14 cellular contexts compared by ENCODE assay signal in the genomic region with DNA sequence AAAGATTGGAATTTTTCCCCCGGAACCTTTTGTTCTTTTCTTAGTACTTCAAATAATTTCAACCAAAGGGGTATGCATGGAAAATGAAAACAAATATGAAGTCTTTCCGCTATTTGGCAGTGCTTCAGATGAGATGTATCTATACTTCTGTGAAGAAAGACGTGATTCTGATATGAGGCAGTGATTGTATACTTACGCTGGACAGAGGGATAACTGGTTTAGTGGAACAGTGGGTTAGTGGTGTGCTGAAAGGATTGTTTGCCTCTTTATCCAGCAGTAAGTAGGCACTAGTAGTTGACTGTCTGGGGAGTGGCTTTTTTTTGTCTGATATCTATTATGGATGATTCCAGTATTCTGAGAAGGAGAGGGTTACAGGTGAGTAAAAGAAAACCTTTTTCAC.
A peak's percentile ranks its signal among the peaks of the same experiment; 100 is the strongest.
DNase-seq lines count a peak whose midpoint lies in the region; ATAC-seq and TF ChIP-seq lines count a peak whose summit lies in the region.
"Had no signal": no experiment of that assay in that cellular context is flagged by ENCODE, and none has a peak within 500 bp of the region (broad histone marks: within the 10 kb centered on the region; RNA-seq: fewer than 3 reads in every experiment).

No MANE protein-coding gene starts in this region.

- H3K4me2 ChIP-seq in Loucy (ENCODE audit: low read depth, low read length, poor library complexity, severe bottlenecking), result peak overlapping the region; percentile 79

- H3K27ac Mint-ChIP-seq in Caco-2 (ENCODE audit: unreplicated experiment), result peak overlapping the region; percentile 50
- peak overlapping the region; percentile 42 to 78 (median 76) for H3K27ac Mint-ChIP-seq in nephron
- no peak overlapping the region for H3K27ac Mint-ChIP-seq in activated T-helper 1 cell treated with anti-CD3 and anti-CD28 coated beads, Interleukin-12 subunit alpha, Interleukin-12 subunit beta, Interleukin-2, Interleukin-4 antibody, amounts not matched to agents 30 ng/mL and 10 ng/mL and 1 ng/mL, durations not matched to agents 14 hours and 24 hours and 36 hours
- H3K27ac Mint-ChIP-seq: stimulated activated naive CD8-positive, alpha-beta T cell treated with anti-CD3 and anti-CD28 coated beads, Interleukin-15, Interleukin-2, amounts not matched to agents 100 ng/mL and 50 ng/mL, for 24 hours had no signal

- H3K27me3 ChIP-seq in Caco-2 (replicated peaks; ENCODE audit: control insufficient read depth, insufficient read depth, low read length) (no peaks in the 10 kb centered on the region), Loucy (ENCODE audit: insufficient read depth, low read length, poor library complexity, severe bottlenecking) (no peaks in the 10 kb centered on the region), colonic mucosa (no peaks in the 10 kb centered on the region)

- peaks cover 32% of the 10 kb centered on the region for H3K4me1 ChIP-seq in Caco-2
- H3K4me1 ChIP-seq in Loucy (ENCODE audit: insufficient read depth, low read length, poor library complexity, severe bottlenecking), result peaks cover 36% of the 10 kb centered on the region
- peaks cover 10% of the 10 kb centered on the region for H3K4me1 ChIP-seq in colonic mucosa

- POLR2A ChIA-PET in Caco-2 (lab: Charles Lee), result no interaction called here

- H3K36me3 ChIP-seq in Caco-2 (ENCODE audit: control insufficient read depth, insufficient read depth, low read length), result no peaks in the 10 kb centered on the region
- H3K36me3 ChIP-seq in Loucy (ENCODE audit: insufficient read depth, low read length), result no peaks in the 10 kb centered on the region
- H3K36me3 ChIP-seq in colonic mucosa, result no peaks in the 10 kb centered on the region

- H3K9me3 ChIP-seq in Caco-2, result no peaks in the 10 kb centered on the region
- no peaks in the 10 kb centered on the region for H3K9me3 ChIP-seq in Loucy (ENCODE audit: insufficient read depth, low read depth, low read length)
- no peaks in the 10 kb centered on the region for H3K9me3 ChIP-seq in colonic mucosa

- H3K9ac ChIP-seq in Loucy (ENCODE audit: low read depth, low read length, poor library complexity, severe bottlenecking) (peak overlapping the region; percentile 46), colonic mucosa (ENCODE audit: low read depth in 2 of 2, low read length in 2 of 2) (no peak overlapping the region)

- DNase-seq in Caco-2 (no peak), colonic mucosa (no peak), cerebellar nuclear complex (lab: John Stamatoyannopoulos, UW) (no peak), HuH-7 (ENCODE audit: low spot score) (no peak)
- DNase-seq in activated T-helper 1 cell treated with anti-CD3 and anti-CD28 coated beads, Interleukin-12 subunit alpha, Interleukin-12 subunit beta, Interleukin-2, Interleukin-4 antibody, amounts not matched to agents 30 ng/mL and 10 ng/mL and 1 ng/mL, durations not matched to agents 14 hours and 24 hours and 36 hours (ENCODE audit: low spot score), result no peak
- DNase-seq: amniotic stem cell, DMS79 treated with DMSO at 0.1 percent for 48 hours, foreskin melanocyte, NCI-H1694 had no signal

- H3K27me3 Mint-ChIP-seq in Caco-2 (ENCODE audit: insufficient read depth, unreplicated experiment), result no peaks in the 10 kb centered on the region
- H3K27me3 Mint-ChIP-seq in nephron (ENCODE audit: low read depth), result no peaks in the 10 kb centered on the region
- no peaks in the 10 kb centered on the region for H3K27me3 Mint-ChIP-seq in activated T-helper 1 cell treated with anti-CD3 and anti-CD28 coated beads, Interleukin-12 subunit alpha, Interleukin-12 subunit beta, Interleukin-2, Interleukin-4 antibody, amounts not matched to agents 30 ng/mL and 10 ng/mL and 1 ng/mL, durations not matched to agents 14 hours and 24 hours and 36 hours (ENCODE audit: insufficient read depth)
- H3K27me3 Mint-ChIP-seq: stimulated activated naive CD8-positive, alpha-beta T cell treated with anti-CD3 and anti-CD28 coated beads, Interleukin-15, Interleukin-2, amounts not matched to agents 100 ng/mL and 50 ng/mL, for 24 hours had no signal

- no peaks in the 10 kb centered on the region for H3K36me3 Mint-ChIP-seq in Caco-2 (ENCODE audit: insufficient read depth, unreplicated experiment)
- H3K36me3 Mint-ChIP-seq in nephron (ENCODE audit: low read depth), result no peaks in the 10 kb centered on the region
- no peaks in the 10 kb centered on the region for H3K36me3 Mint-ChIP-seq in activated T-helper 1 cell treated with anti-CD3 and anti-CD28 coated beads, Interleukin-12 subunit alpha, Interleukin-12 subunit beta, Interleukin-2, Interleukin-4 antibody, amounts not matched to agents 30 ng/mL and 10 ng/mL and 1 ng/mL, durations not matched to agents 14 hours and 24 hours and 36 hours (ENCODE audit: low read depth)

- H3K4me1 Mint-ChIP-seq in Caco-2 (ENCODE audit: low read depth, unreplicated experiment) (peaks cover 30% of the 10 kb centered on the region), nephron (peaks cover 63% of the 10 kb centered on the region)
- peaks cover 44% of the 10 kb centered on the region for H3K4me1 Mint-ChIP-seq in activated T-helper 1 cell treated with anti-CD3 and anti-CD28 coated beads, Interleukin-12 subunit alpha, Interleukin-12 subunit beta, Interleukin-2, Interleukin-4 antibody, amounts not matched to agents 30 ng/mL and 10 ng/mL and 1 ng/mL, durations not matched to agents 14 hours and 24 hours and 36 hours (ENCODE audit: low read depth)

- H4K20me1 ChIP-seq in Loucy (ENCODE audit: insufficient read depth, low read length, poor library complexity, severe bottlenecking), result no peaks in the 10 kb centered on the region

- no peak overlapping the region; the same call in 1 of the 2 replicates for H2AFZ ChIP-seq in Loucy (ENCODE audit: low read length)

- peaks cover 6% of the 10 kb centered on the region; the same call in 1 of the 2 replicates for H3F3A ChIP-seq in Loucy (ENCODE audit: low read depth)

- no peak overlapping the region for H3K27ac ChIP-seq in colonic mucosa
- H3K27ac ChIP-seq: HL-60 had no signal

- CTCF ChIA-PET in Caco-2 (lab: Charles Lee), result no interaction called here

- H3K79me2 ChIP-seq in Loucy (ENCODE audit: insufficient read depth, low read length), result 0 out of 2 replicates have a peak, but pooled peaks cover 10% of the 10 kb centered on the region

- H3K9me3 Mint-ChIP-seq in Caco-2 (ENCODE audit: unreplicated experiment) (no peaks in the 10 kb centered on the region), nephron (no peaks in the 10 kb centered on the region)
- no peaks in the 10 kb centered on the region for H3K9me3 Mint-ChIP-seq in activated T-helper 1 cell treated with anti-CD3 and anti-CD28 coated beads, Interleukin-12 subunit alpha, Interleukin-12 subunit beta, Interleukin-2, Interleukin-4 antibody, amounts not matched to agents 30 ng/mL and 10 ng/mL and 1 ng/mL, durations not matched to agents 14 hours and 24 hours and 36 hours
- H3K9me3 Mint-ChIP-seq: stimulated activated naive CD8-positive, alpha-beta T cell treated with anti-CD3 and anti-CD28 coated beads, Interleukin-15, Interleukin-2, amounts not matched to agents 100 ng/mL and 50 ng/mL, for 24 hours had no signal

- peak overlapping the region; percentile 32 for H3K4me3 Mint-ChIP-seq in Caco-2 (ENCODE audit: unreplicated experiment)
- peak overlapping the region; percentile 52 to 83 (median 71) for H3K4me3 Mint-ChIP-seq in nephron
- H3K4me3 Mint-ChIP-seq in activated T-helper 1 cell treated with anti-CD3 and anti-CD28 coated beads, Interleukin-12 subunit alpha, Interleukin-12 subunit beta, Interleukin-2, Interleukin-4 antibody, amounts not matched to agents 30 ng/mL and 10 ng/mL and 1 ng/mL, durations not matched to agents 14 hours and 24 hours and 36 hours, result no peak overlapping the region
- H3K4me3 Mint-ChIP-seq: stimulated activated naive CD8-positive, alpha-beta T cell treated with anti-CD3 and anti-CD28 coated beads, Interleukin-15, Interleukin-2, amounts not matched to agents 100 ng/mL and 50 ng/mL, for 24 hours had no signal

- BruUV-seq in Caco-2 (replicated peaks; lab: Mats Ljungman, UMichigan), result no TSS peak

- no peak for ATAC-seq in HG03025 (IDR thresholded peaks at IDR 0.05; ENCODE audit: low FRiP score, unreplicated experiment)

- TF ChIP-seq CTCF in Caco-2 (IDR thresholded peaks at IDR 0.05; ENCODE audit: insufficient read depth in 1 of 2, low read depth in 1 of 2, low read length in 1 of 2, severe bottlenecking in 1 of 2, unreplicated experiment in 1 of 2) (no peak), Loucy (conservative IDR thresholded peaks at IDR 0.05; ENCODE audit: low read length) (no peak), colonic mucosa (IDR thresholded peaks at IDR 0.05) (no peak), nephron (IDR thresholded peaks at IDR 0.05; ENCODE audit: unreplicated experiment in 3 of 3) (no peak)

- no peaks in the 10 kb centered on the region for H3K9me2 ChIP-seq in Loucy (replicated peaks; ENCODE audit: low read depth, low read length)

- H3K4me3 ChIP-seq in Caco-2 (ENCODE audit: low read depth, low read length), result no peak overlapping the region
- H3K4me3 ChIP-seq in Loucy (ENCODE audit: low read length, poor library complexity, severe bottlenecking), result peak overlapping the region; percentile 62
- peak overlapping the region; percentile 8 for H3K4me3 ChIP-seq in colonic mucosa

- intact Hi-C loops in Caco-2 (cut with micrococcal nuclease; ENCODE audit: unreplicated experiment), result no loop called here
- intact Hi-C loops in colonic mucosa (cut with DNase I), result no loop called here
- intact Hi-C loops in activated T-helper 1 cell treated with anti-CD3 and anti-CD28 coated beads, Interleukin-12 subunit alpha, Interleukin-12 subunit beta, Interleukin-2, Interleukin-4 antibody, amounts not matched to agents 30 ng/mL and 10 ng/mL and 1 ng/mL, durations not matched to agents 14 hours and 24 hours and 36 hours (cut with micrococcal nuclease), result no loop called here
